10 cellular contexts compared by ENCODE assay signal in the genomic region with DNA sequence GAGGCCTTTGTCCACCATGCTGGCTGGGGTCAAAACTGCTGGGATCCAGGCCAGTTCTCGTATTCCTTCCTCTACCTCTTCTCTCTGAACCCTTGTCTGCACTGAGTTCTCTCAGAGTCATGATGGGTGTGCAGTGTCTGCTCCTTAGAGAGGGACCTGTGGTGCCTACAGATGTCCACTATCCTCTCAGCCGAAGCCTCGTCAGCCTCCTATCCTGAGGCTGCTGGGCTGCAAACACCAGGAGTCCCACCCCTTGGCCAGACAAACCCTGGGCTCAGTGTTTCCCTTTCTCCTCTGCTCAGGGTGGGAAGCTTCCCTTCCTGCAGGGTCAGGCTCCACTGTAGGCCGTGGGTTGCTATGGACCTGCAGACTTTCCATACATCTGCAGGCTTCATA. TPM values are rescaled to one million over a fixed set of nuclear protein-coding genes. Genes with fewer than 3 reads are reported as not detected.
DNase-seq lines count a peak whose midpoint lies in the region; ATAC-seq and TF ChIP-seq lines count a peak whose summit lies in the region.
"Had no signal": no experiment of that assay in that cellular context is flagged by ENCODE, and none has a peak within 500 bp of the region (broad histone marks: within the 10 kb centered on the region; RNA-seq: fewer than 3 reads in every experiment).

No MANE protein-coding gene starts in this region.

- peak overlapping the region; percentile 90 for H3K4me3 Mint-ChIP-seq in CD4-positive, alpha-beta T cell
- peak overlapping the region; percentile 85 to 99 for H3K4me3 Mint-ChIP-seq in effector memory CD8-positive, alpha-beta T cell

- peak overlapping the region; percentile 75 for H3K4me3 ChIP-seq in OCI-LY1 (ENCODE audit: low read depth, low read length, poor library complexity, severe bottlenecking)
- no peak overlapping the region for H3K4me3 ChIP-seq in neuronal stem cell (ENCODE audit: low read length in 2 of 2)
- no peak overlapping the region for H3K4me3 ChIP-seq in thyroid gland (replicated peaks in 1 of 3)

- no peaks in the 10 kb centered on the region for H4K20me1 ChIP-seq in OCI-LY1 (ENCODE audit: insufficient read depth, low read length)

- no peaks in the 10 kb centered on the region for H3K9me3 ChIP-seq in CD4-positive, alpha-beta T cell (ENCODE audit: control insufficient read depth, low read length)
- H3K9me3 ChIP-seq in OCI-LY1 (ENCODE audit: low read length), result no peaks in the 10 kb centered on the region; the same call in 1 of the 2 replicates
- H3K9me3 ChIP-seq in neuronal stem cell (replicated peaks in 1 of 2; ENCODE audit: control insufficient read depth in 2 of 2, insufficient read depth in 1 of 2, low read depth in 1 of 2, low read length in 2 of 2), result no peaks in the 10 kb centered on the region
- H3K9me3 ChIP-seq in thyroid gland, result no peaks in the 10 kb centered on the region

- H3K27ac Mint-ChIP-seq in CD4-positive, alpha-beta T cell, result peak overlapping the region; percentile 95
- peak overlapping the region; percentile 90 to 95 for H3K27ac Mint-ChIP-seq in effector memory CD8-positive, alpha-beta T cell

- H3K9me2 ChIP-seq in OCI-LY1 (ENCODE audit: low read depth, low read length), result no peaks in the 10 kb centered on the region

- no peak overlapping the region for H2AK5ac ChIP-seq in neuronal stem cell (ENCODE audit: low read depth, low read length)

- no peak overlapping the region for H4K91ac ChIP-seq in neuronal stem cell (ENCODE audit: low read depth, low read length, poor library complexity)

- no peak overlapping the region for H3K18ac ChIP-seq in neuronal stem cell (ENCODE audit: low read length)

- H2BK5ac ChIP-seq in neuronal stem cell (ENCODE audit: low read length), result no peak overlapping the region

- H2AFZ ChIP-seq in OCI-LY1 (ENCODE audit: low read length) (no peak overlapping the region), neuronal stem cell (ENCODE audit: low read length) (peak overlapping the region; percentile 89)

- no peak for ATAC-seq in CD4-positive, alpha-beta T cell (ENCODE audit: poor library complexity)
- ATAC-seq in effector memory CD8-positive, alpha-beta T cell (replicated peaks), result no peak

- H4K8ac ChIP-seq in neuronal stem cell (ENCODE audit: low read depth, low read length), result no peak overlapping the region

- H3K4me2 ChIP-seq in OCI-LY1 (ENCODE audit: low read length) (peak overlapping the region; percentile 85), neuronal stem cell (ENCODE audit: insufficient read depth, low read length, poor library complexity, severe bottlenecking) (no peak overlapping the region)

- no peaks in the 10 kb centered on the region for H3K9me3 Mint-ChIP-seq in CD4-positive, alpha-beta T cell
- H3K9me3 Mint-ChIP-seq in effector memory CD8-positive, alpha-beta T cell, result no peaks in the 10 kb centered on the region

- H2BK15ac ChIP-seq in neuronal stem cell (ENCODE audit: low read length), result no peak overlapping the region

- POLR2A ChIA-PET in CD4-positive, alpha-beta T cell (lab: Charles Lee), result interaction anchor here (2.6 to 6.8 kb wide), 2 partner anchors 18 to 188 kb away, joined by 8 to 190 read pairs; a partner anchor contains a TSS

- WGBS in neuronal stem cell (ENCODE audit: extremely low coverage in 2 of 2, insufficient read length in 2 of 2, insufficient replicate concordance in 1 of 2), 2 donors, result no CpG with 5 or more reads among the region's 4 CpGs
- WGBS in thyroid gland, 2 donors, result 86 to 88% methylated on average over 4 of the region's 4 CpGs

- no peak overlapping the region for H2BK120ac ChIP-seq in neuronal stem cell (ENCODE audit: low read depth, low read length)

- no peak overlapping the region for H3K14ac ChIP-seq in neuronal stem cell (ENCODE audit: low read length)

- TF ChIP-seq CTCF in CD4-positive, alpha-beta T cell (IDR thresholded peaks at IDR 0.05), result no peak
- TF ChIP-seq CTCF in OCI-LY1 (IDR thresholded peaks at IDR 0.05; ENCODE audit: low read length) (no peak), thyroid gland (IDR thresholded peaks at IDR 0.05) (no peak)

- intact Hi-C loops in CD4-positive, alpha-beta T cell (cut with DNase I, micrococcal nuclease), result loop anchor here (5.0 to 10.0 kb wide), 2 partner anchors 52 to 190 kb away; a partner anchor contains a TSS
- intact Hi-C loops in thyroid gland (cut with DNase I), result no loop called here
- intact Hi-C loops in posterior cingulate gyrus (cut with DNase I), result no loop called here

- H3F3A ChIP-seq in OCI-LY1 (ENCODE audit: insufficient read depth, low read length), result no peaks in the 10 kb centered on the region

- H3K36me3 ChIP-seq in OCI-LY1 (ENCODE audit: insufficient read depth, low read length), result peaks cover 36% of the 10 kb centered on the region
- H3K36me3 ChIP-seq in neuronal stem cell (replicated peaks in 1 of 2; ENCODE audit: control insufficient read depth in 2 of 2, insufficient read depth in 2 of 2, low read length in 2 of 2), result no peaks in the 10 kb centered on the region
- H3K36me3 ChIP-seq in thyroid gland, result no peaks in the 10 kb centered on the region

- H3K4me1 Mint-ChIP-seq in CD4-positive, alpha-beta T cell (ENCODE audit: low read depth), result peaks cover 63% of the 10 kb centered on the region
- H3K4me1 Mint-ChIP-seq in effector memory CD8-positive, alpha-beta T cell (ENCODE audit: low read depth in 2 of 2), result peaks cover 65% of the 10 kb centered on the region in 2 donors

- no peak overlapping the region for H2BK12ac ChIP-seq in neuronal stem cell (ENCODE audit: low read length)

- H3K36me3 Mint-ChIP-seq in CD4-positive, alpha-beta T cell (ENCODE audit: low read depth), result peaks cover 71% of the 10 kb centered on the region
- H3K36me3 Mint-ChIP-seq in effector memory CD8-positive, alpha-beta T cell (ENCODE audit: insufficient read depth), result peaks cover 64% of the 10 kb centered on the region

- H3K4ac ChIP-seq in neuronal stem cell (ENCODE audit: low read length), result no peak overlapping the region

- peaks cover 36% of the 10 kb centered on the region for H3K4me1 ChIP-seq in OCI-LY1 (ENCODE audit: insufficient read depth, low read length, severe bottlenecking)
- H3K4me1 ChIP-seq in neuronal stem cell (ENCODE audit: control insufficient read depth in 2 of 2, insufficient read depth in 1 of 2, low read depth in 1 of 2, low read length in 2 of 2), result peaks cover 13 to 20% of the 10 kb centered on the region in 2 donors
- H3K4me1 ChIP-seq in thyroid gland, result peaks cover 0 to 4% of the 10 kb centered on the region in 2 donors

- H3K23ac ChIP-seq in neuronal stem cell (ENCODE audit: low read depth, low read length, poor library complexity), result no peak overlapping the region

- no peaks in the 10 kb centered on the region for H3K79me2 ChIP-seq in OCI-LY1 (ENCODE audit: insufficient read depth, low read length)

- H3K9ac ChIP-seq in OCI-LY1 (ENCODE audit: low read length), result peak overlapping the region; percentile 88
- no peak overlapping the region for H3K9ac ChIP-seq in neuronal stem cell (ENCODE audit: low read depth, low read length, poor library complexity)

- no peaks in the 10 kb centered on the region for H3K27me3 Mint-ChIP-seq in CD4-positive, alpha-beta T cell
- no peaks in the 10 kb centered on the region for H3K27me3 Mint-ChIP-seq in effector memory CD8-positive, alpha-beta T cell

- no peaks in the 10 kb centered on the region for H3K79me1 ChIP-seq in neuronal stem cell (ENCODE audit: low read depth, low read length)

- CTCF ChIA-PET in CD4-positive, alpha-beta T cell (lab: Charles Lee), result interaction anchor here (3.0 to 3.6 kb wide), 3 partner anchors 8 to 22 kb away, joined by 7 to 37 read pairs (median 10); no protein-coding TSS in a partner anchor

- DNase-seq in CD4-positive, alpha-beta T cell, result no peak
- DNase-seq in effector memory CD8-positive, alpha-beta T cell, result no peak
- DNase-seq in neuronal stem cell (ENCODE audit: low spot score), result no peak
- DNase-seq in NCI-H510A (lab: John Stamatoyannopoulos, UW), result no peak
- DNase-seq in thyroid gland, result no peak
- DNase-seq in posterior cingulate gyrus, result no peak
- DNase-seq in islet precursor cell, result no peak
- DNase-seq: RPMI8226 had no signal

- peak overlapping the region; percentile 53 for H3K27ac ChIP-seq in CD4-positive, alpha-beta T cell (ENCODE audit: low read depth, low read length)
- H3K27ac ChIP-seq in OCI-LY1 (ENCODE audit: low read depth, low read length, poor library complexity, severe bottlenecking), result peak overlapping the region; percentile 94
- no peak overlapping the region for H3K27ac ChIP-seq in neuronal stem cell (replicated peaks; ENCODE audit: low read length)
- peak overlapping the region in 1 of 3 donors; percentile 74 for H3K27ac ChIP-seq in thyroid gland
- H3K27ac ChIP-seq: epithelial cell of prostate had no signal

- TF ChIP-seq POLR2A in thyroid gland (IDR thresholded peaks at IDR 0.05), result no peak

- no peaks in the 10 kb centered on the region for H3K27me3 ChIP-seq in CD4-positive, alpha-beta T cell (ENCODE audit: control insufficient read depth, insufficient read depth, low read length)
- H3K27me3 ChIP-seq in OCI-LY1 (ENCODE audit: insufficient read depth, low read length), result no peaks in the 10 kb centered on the region
- H3K27me3 ChIP-seq in neuronal stem cell (ENCODE audit: control insufficient read depth in 3 of 3, insufficient read depth in 3 of 3, low read depth in 1 of 3, low read length in 3 of 3), result peaks cover 0 to 3% (median 0%) of the 10 kb centered on the region in 3 experiments
- no peaks in the 10 kb centered on the region for H3K27me3 ChIP-seq in thyroid gland

RNA-seq across cellular contexts. Expression of a gene that starts 2.3 kb away (rescaled TPM):
- total RNA-seq in CD4-positive, alpha-beta T cell, result 100 to 1,000 TPM; 141 to 154 TPM
- 4.5 TPM for polyA plus RNA-seq in neuronal stem cell (2013, experiment 1 of 2)
- 4.4 TPM for polyA plus RNA-seq in neuronal stem cell (2013, experiment 2 of 2)
- 10 to 100 TPM in 2 of 4 donors, 1 to 10 TPM in 2; 7.1 to 13.4 (median 10.5) TPM for total RNA-seq in thyroid gland

RNA-seq across cellular contexts. Expression of a gene that starts 30.0 kb away (rescaled TPM):
- not detected for total RNA-seq in CD4-positive, alpha-beta T cell
- not detected for polyA plus RNA-seq in neuronal stem cell (2013, experiment 1 of 2)
- polyA plus RNA-seq in neuronal stem cell (2013, experiment 2 of 2), result not detected
- total RNA-seq in thyroid gland, result not detected

RNA-seq across cellular contexts. Expression of a gene that starts 49.4 kb away (rescaled TPM):
- total RNA-seq in CD4-positive, alpha-beta T cell, result not detected
- polyA plus RNA-seq in neuronal stem cell (2013, experiment 1 of 2), result 5.6 TPM
- 5.3 TPM for polyA plus RNA-seq in neuronal stem cell (2013, experiment 2 of 2)
- 1 to 10 TPM in 1 of 4 donors, under 1 TPM in 1, not detected in 2; 0.11 to 2.1 TPM for total RNA-seq in thyroid gland

Comparison
In these comparisons a context has a peak if more than half of its experiments do, and no peak if none do; other contexts are left out.
1. RNA of a gene that starts 2.3 kb away (total RNA-seq): 141 to 154 TPM in CD4-positive, alpha-beta T cell; 7.1 to 13.4 TPM in thyroid gland; every median in the first group is over 4 times any median in the second.
2. intact Hi-C loops: an anchor here in CD4-positive, alpha-beta T cell (5.0 to 10.0 kb wide); none called in thyroid gland and posterior cingulate gyrus.